Comparison of ENCODE assay signal across 1 cellular context in genomic region chr22:44925465-44926123, GRCh38.
A peak's percentile ranks its signal among the peaks of the same experiment; 100 is the strongest.
TF ChIP-seq lines count a peak whose summit lies in the region.

No MANE protein-coding gene starts in this region.

TF ChIP-seq in H1, 55 proteins besides CTCF, POLR2A, EP300 and RAD21:
- TF ChIP-seq JUN (IDR thresholded peaks at IDR 0.05; ENCODE audit: low read depth, low read length) = no peak
- TF ChIP-seq, protein P1, sequence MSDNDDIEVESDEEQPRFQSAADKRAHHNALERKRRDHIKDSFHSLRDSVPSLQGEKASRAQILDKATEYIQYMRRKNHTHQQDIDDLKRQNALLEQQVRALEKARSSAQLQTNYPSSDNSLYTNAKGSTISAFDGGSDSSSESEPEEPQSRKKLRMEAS (IDR thresholded peaks at IDR 0.05) = 0 out of 2 replicates have a peak, but pooled peaks have one; percentile 13
- TF ChIP-seq, protein P2, sequence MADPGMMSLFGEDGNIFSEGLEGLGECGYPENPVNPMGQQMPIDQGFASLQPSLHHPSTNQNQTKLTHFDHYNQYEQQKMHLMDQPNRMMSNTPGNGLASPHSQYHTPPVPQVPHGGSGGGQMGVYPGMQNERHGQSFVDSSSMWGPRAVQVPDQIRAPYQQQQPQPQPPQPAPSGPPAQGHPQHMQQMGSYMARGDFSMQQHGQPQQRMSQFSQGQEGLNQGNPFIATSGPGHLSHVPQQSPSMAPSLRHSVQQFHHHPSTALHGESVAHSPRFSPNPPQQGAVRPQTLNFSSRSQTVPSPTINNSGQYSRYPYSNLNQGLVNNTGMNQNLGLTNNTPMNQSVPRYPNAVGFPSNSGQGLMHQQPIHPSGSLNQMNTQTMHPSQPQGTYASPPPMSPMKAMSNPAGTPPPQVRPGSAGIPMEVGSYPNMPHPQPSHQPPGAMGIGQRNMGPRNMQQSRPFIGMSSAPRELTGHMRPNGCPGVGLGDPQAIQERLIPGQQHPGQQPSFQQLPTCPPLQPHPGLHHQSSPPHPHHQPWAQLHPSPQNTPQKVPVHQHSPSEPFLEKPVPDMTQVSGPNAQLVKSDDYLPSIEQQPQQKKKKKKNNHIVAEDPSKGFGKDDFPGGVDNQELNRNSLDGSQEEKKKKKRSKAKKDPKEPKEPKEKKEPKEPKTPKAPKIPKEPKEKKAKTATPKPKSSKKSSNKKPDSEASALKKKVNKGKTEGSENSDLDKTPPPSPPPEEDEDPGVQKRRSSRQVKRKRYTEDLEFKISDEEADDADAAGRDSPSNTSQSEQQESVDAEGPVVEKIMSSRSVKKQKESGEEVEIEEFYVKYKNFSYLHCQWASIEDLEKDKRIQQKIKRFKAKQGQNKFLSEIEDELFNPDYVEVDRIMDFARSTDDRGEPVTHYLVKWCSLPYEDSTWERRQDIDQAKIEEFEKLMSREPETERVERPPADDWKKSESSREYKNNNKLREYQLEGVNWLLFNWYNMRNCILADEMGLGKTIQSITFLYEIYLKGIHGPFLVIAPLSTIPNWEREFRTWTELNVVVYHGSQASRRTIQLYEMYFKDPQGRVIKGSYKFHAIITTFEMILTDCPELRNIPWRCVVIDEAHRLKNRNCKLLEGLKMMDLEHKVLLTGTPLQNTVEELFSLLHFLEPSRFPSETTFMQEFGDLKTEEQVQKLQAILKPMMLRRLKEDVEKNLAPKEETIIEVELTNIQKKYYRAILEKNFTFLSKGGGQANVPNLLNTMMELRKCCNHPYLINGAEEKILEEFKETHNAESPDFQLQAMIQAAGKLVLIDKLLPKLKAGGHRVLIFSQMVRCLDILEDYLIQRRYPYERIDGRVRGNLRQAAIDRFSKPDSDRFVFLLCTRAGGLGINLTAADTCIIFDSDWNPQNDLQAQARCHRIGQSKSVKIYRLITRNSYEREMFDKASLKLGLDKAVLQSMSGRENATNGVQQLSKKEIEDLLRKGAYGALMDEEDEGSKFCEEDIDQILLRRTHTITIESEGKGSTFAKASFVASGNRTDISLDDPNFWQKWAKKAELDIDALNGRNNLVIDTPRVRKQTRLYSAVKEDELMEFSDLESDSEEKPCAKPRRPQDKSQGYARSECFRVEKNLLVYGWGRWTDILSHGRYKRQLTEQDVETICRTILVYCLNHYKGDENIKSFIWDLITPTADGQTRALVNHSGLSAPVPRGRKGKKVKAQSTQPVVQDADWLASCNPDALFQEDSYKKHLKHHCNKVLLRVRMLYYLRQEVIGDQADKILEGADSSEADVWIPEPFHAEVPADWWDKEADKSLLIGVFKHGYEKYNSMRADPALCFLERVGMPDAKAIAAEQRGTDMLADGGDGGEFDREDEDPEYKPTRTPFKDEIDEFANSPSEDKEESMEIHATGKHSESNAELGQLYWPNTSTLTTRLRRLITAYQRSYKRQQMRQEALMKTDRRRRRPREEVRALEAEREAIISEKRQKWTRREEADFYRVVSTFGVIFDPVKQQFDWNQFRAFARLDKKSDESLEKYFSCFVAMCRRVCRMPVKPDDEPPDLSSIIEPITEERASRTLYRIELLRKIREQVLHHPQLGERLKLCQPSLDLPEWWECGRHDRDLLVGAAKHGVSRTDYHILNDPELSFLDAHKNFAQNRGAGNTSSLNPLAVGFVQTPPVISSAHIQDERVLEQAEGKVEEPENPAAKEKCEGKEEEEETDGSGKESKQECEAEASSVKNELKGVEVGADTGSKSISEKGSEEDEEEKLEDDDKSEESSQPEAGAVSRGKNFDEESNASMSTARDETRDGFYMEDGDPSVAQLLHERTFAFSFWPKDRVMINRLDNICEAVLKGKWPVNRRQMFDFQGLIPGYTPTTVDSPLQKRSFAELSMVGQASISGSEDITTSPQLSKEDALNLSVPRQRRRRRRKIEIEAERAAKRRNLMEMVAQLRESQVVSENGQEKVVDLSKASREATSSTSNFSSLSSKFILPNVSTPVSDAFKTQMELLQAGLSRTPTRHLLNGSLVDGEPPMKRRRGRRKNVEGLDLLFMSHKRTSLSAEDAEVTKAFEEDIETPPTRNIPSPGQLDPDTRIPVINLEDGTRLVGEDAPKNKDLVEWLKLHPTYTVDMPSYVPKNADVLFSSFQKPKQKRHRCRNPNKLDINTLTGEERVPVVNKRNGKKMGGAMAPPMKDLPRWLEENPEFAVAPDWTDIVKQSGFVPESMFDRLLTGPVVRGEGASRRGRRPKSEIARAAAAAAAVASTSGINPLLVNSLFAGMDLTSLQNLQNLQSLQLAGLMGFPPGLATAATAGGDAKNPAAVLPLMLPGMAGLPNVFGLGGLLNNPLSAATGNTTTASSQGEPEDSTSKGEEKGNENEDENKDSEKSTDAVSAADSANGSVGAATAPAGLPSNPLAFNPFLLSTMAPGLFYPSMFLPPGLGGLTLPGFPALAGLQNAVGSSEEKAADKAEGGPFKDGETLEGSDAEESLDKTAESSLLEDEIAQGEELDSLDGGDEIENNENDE (IDR thresholded peaks at IDR 0.05; ENCODE audit: insufficient replicate concordance, low read length) = no peak
- no peak for TF ChIP-seq RFX5 (IDR thresholded peaks at IDR 0.05; ENCODE audit: borderline replicate concordance, low read depth, low read length)
- no peak for TF ChIP-seq TBP (IDR thresholded peaks at IDR 0.05; ENCODE audit: low read depth, low read length)
- TF ChIP-seq NRF1 (IDR thresholded peaks at IDR 0.05; ENCODE audit: low read depth, low read length) = no peak
